Comparison of ENCODE assay signal across 21 cellular contexts in genomic region chr5:111126896-111127295, GRCh38. TPM values are rescaled to one million over a fixed set of nuclear protein-coding genes. Genes with fewer than 3 reads are reported as not detected.
"Had no signal": no experiment of that assay in that cellular context is flagged by ENCODE, and none has a peak within 500 bp of the region (broad histone marks: within the 10 kb centered on the region; RNA-seq: fewer than 3 reads in every experiment).

No MANE protein-coding gene starts in this region.

- H3K9me3 Mint-ChIP-seq: activated naive CD8-positive, alpha-beta T cell treated with anti-CD3 and anti-CD28 coated beads, Interleukin-2, amount 10 ng/mL, durations not matched to agents 7 days and 5 days; activated T-cell treated with anti-CD3 and anti-CD28 coated beads, Interleukin-2, amount 50 U/mL, for 24 hours; activated T-helper 17 cell treated with anti-CD3 and anti-CD28 coated beads, Interleukin-2, amount 50 U/mL, for 72 hours; natural killer cell treated with Interleukin-12 subunit alpha and Interleukin-12 subunit beta and Interleukin-15 and Interleukin-18, amount 100 ng/mL, for 72 hours; stimulated activated naive CD8-positive, alpha-beta T cell treated with anti-CD3 and anti-CD28 coated beads, Interleukin-15, Interleukin-2, amounts not matched to agents 100 ng/mL and 50 ng/mL, for 24 hours had no signal

- H3K27me3 ChIP-seq: cardiac muscle cell, left lung, spleen, tibial artery, uterus had no signal

- H3K4me1 ChIP-seq: left lung, spleen, tibial artery, uterus had no signal

- ATAC-seq: activated T-helper 17 cell treated with anti-CD3 and anti-CD28 coated beads, Interleukin-2, amount 50 U/mL, for 72 hours; left lung; natural killer cell treated with Interleukin-12 subunit alpha and Interleukin-12 subunit beta and Interleukin-15 and Interleukin-18, amount 100 ng/mL, for 72 hours had no signal

- H3K4me1 Mint-ChIP-seq: activated naive CD8-positive, alpha-beta T cell treated with anti-CD3 and anti-CD28 coated beads, Interleukin-2, amount 10 ng/mL, durations not matched to agents 7 days and 5 days; activated T-helper 17 cell treated with anti-CD3 and anti-CD28 coated beads, Interleukin-2, amount 50 U/mL, for 72 hours had no signal

- H3K4me3 Mint-ChIP-seq: activated naive CD8-positive, alpha-beta T cell treated with anti-CD3 and anti-CD28 coated beads, Interleukin-2, amount 10 ng/mL, durations not matched to agents 7 days and 5 days; activated T-cell treated with anti-CD3 and anti-CD28 coated beads, Interleukin-2, amount 50 U/mL, for 24 hours; activated T-helper 17 cell treated with anti-CD3 and anti-CD28 coated beads, Interleukin-2, amount 50 U/mL, for 72 hours; natural killer cell treated with Interleukin-12 subunit alpha and Interleukin-12 subunit beta and Interleukin-15 and Interleukin-18, amount 100 ng/mL, for 72 hours; stimulated activated naive CD8-positive, alpha-beta T cell treated with anti-CD3 and anti-CD28 coated beads, Interleukin-15, Interleukin-2, amounts not matched to agents 100 ng/mL and 50 ng/mL, for 24 hours had no signal

- H3K27ac Mint-ChIP-seq: activated naive CD8-positive, alpha-beta T cell treated with anti-CD3 and anti-CD28 coated beads, Interleukin-2, amount 10 ng/mL, durations not matched to agents 7 days and 5 days; activated T-cell treated with anti-CD3 and anti-CD28 coated beads, Interleukin-2, amount 50 U/mL, for 24 hours; activated T-helper 17 cell treated with anti-CD3 and anti-CD28 coated beads, Interleukin-2, amount 50 U/mL, for 72 hours; natural killer cell treated with Interleukin-12 subunit alpha and Interleukin-12 subunit beta and Interleukin-15 and Interleukin-18, amount 100 ng/mL, for 72 hours; progenitor cell of endocrine pancreas; stimulated activated naive CD8-positive, alpha-beta T cell treated with anti-CD3 and anti-CD28 coated beads, Interleukin-15, Interleukin-2, amounts not matched to agents 100 ng/mL and 50 ng/mL, for 24 hours had no signal

- H3K9me3 ChIP-seq: left lung, spleen, tibial artery, uterus had no signal

- H3K27ac ChIP-seq: cardiac muscle cell, left lung, spleen, tibial artery, uterus, VCaP had no signal

- H3K36me3 ChIP-seq: uterus had no signal

- H3K27me3 Mint-ChIP-seq: activated naive CD8-positive, alpha-beta T cell treated with anti-CD3 and anti-CD28 coated beads, Interleukin-2, amount 10 ng/mL, durations not matched to agents 7 days and 5 days; activated T-cell treated with anti-CD3 and anti-CD28 coated beads, Interleukin-2, amount 50 U/mL, for 24 hours; activated T-helper 17 cell treated with anti-CD3 and anti-CD28 coated beads, Interleukin-2, amount 50 U/mL, for 72 hours; natural killer cell treated with Interleukin-12 subunit alpha and Interleukin-12 subunit beta and Interleukin-15 and Interleukin-18, amount 100 ng/mL, for 72 hours; progenitor cell of endocrine pancreas; stimulated activated naive CD8-positive, alpha-beta T cell treated with anti-CD3 and anti-CD28 coated beads, Interleukin-15, Interleukin-2, amounts not matched to agents 100 ng/mL and 50 ng/mL, for 24 hours had no signal

- H3K4me3 ChIP-seq: cardiac muscle cell, left lung, spleen, tibial artery, uterus had no signal

- DNase-seq: activated CD4-positive, alpha-beta T cell treated with anti-CD3 and anti-CD28 coated beads for 1 hour; activated naive CD8-positive, alpha-beta T cell treated with anti-CD3 and anti-CD28 coated beads, Interleukin-2, amount 10 ng/mL, durations not matched to agents 7 days and 5 days; activated T-cell treated with anti-CD3 and anti-CD28 coated beads, Interleukin-2, amount 50 U/mL, for 24 hours; amygdala; foreskin melanocyte; kidney glomerular epithelial cell; left lung; retina; spleen; stimulated activated CD4-positive, alpha-beta T cell treated with anti-CD3 and anti-CD28 coated beads, Interleukin-4, amount 100 ng/mL, for 1 hour; tibial artery; uterus had no signal

RNA-seq across cellular contexts. Expression of gene TSLP, which starts 55.4 kb away (rescaled TPM):
- total RNA-seq: lung microvascular endothelial cell; natural killer cell treated with Interleukin-12 subunit alpha and Interleukin-12 subunit beta and Interleukin-15 and Interleukin-18, amount 100 ng/mL, for 72 hours; osteocyte; progenitor cell of endocrine pancreas; T-helper 2 cell treated with Interferon-gamma antibody and Interleukin-4, amounts not matched to agents 100 ng/mL and 5 ng/mL, for 36 hours had no signal
